Comparison of ENCODE assay signal across 11 cellular contexts in the genomic region with DNA sequence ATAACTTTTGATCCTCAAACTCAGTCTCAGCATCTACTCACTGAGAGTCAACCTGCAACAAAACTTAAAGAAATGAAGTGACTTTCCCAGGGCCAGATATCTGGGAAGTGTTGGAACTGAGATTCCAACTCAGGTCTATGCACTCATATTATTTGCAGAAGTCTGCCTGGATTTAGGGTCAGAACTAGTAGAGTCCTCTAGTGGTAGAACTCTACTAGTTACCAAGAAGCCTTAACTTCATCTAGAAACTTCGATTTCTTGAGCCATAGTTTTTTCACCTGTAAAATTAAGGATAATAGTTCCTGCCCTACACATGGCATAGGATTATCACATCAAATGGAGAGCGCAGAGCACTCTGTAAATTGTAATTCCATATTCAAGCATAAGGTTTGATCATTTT. TPM values are rescaled to one million over a fixed set of nuclear protein-coding genes. Genes with fewer than 3 reads are reported as not detected.
DNase-seq lines count a peak whose midpoint lies in the region; ATAC-seq, FAIRE-seq and TF ChIP-seq lines count a peak whose summit lies in the region.
"Had no signal": no experiment of that assay in that cellular context is flagged by ENCODE, and none has a peak within 500 bp of the region (broad histone marks: within the 10 kb centered on the region; RNA-seq: fewer than 3 reads in every experiment).

No MANE protein-coding gene starts in this region.

- H3K36me3 ChIP-seq in IMR-90 (ENCODE audit: control insufficient read depth, insufficient read depth, low read length) (no peaks in the 10 kb centered on the region), HepG2 (replicated peaks in 1 of 2; ENCODE audit: control insufficient read depth in 1 of 2, insufficient read depth in 2 of 2, low read length in 2 of 2) (no peaks in the 10 kb centered on the region), stomach (no peaks in the 10 kb centered on the region)
- H3K36me3 ChIP-seq: adrenal gland had no signal

- H4K5ac ChIP-seq in IMR-90 (ENCODE audit: low read depth, low read length) = no peak overlapping the region

- H3K18ac ChIP-seq in IMR-90 (ENCODE audit: low read depth, low read length) = no peak overlapping the region

- TF ChIP-seq POLR2A in IMR-90 (IDR thresholded peaks at IDR 0.05; ENCODE audit: low read depth, low read length) (no peak), HepG2 (IDR thresholded peaks at IDR 0.05; ENCODE audit: insufficient read depth in 1 of 2, low read depth in 2 of 2, low read length in 2 of 2) (no peak), stomach (IDR thresholded peaks at IDR 0.05) (no peak)

- no peak overlapping the region for H2AK9ac ChIP-seq in IMR-90 (replicated peaks; ENCODE audit: low read depth, low read length, poor library complexity)

- H2AK5ac ChIP-seq in IMR-90 (ENCODE audit: low read depth, low read length) = no peak overlapping the region

- no peak for ATAC-seq in IMR-90 (ENCODE audit: low read depth)
- ATAC-seq in HepG2 = no peak
- no peak for ATAC-seq in HG03439 (IDR thresholded peaks at IDR 0.05; ENCODE audit: unreplicated experiment)
- no peak for ATAC-seq in GM19463 (IDR thresholded peaks at IDR 0.05; ENCODE audit: unreplicated experiment)
- no peak for ATAC-seq in GM19395 (IDR thresholded peaks at IDR 0.05; ENCODE audit: unreplicated experiment)
- ATAC-seq: WTC11 had no signal

- POLR2A ChIA-PET in IMR-90 (lab: Charles Lee; ENCODE audit: unreplicated experiment) (no interaction called here), HepG2 (lab: Yijun Ruan, JAX) (no interaction called here)

- H4K91ac ChIP-seq in IMR-90 (ENCODE audit: insufficient read depth, low read depth, low read length) = no peak overlapping the region

- H3K79me2 ChIP-seq in HepG2 (ENCODE audit: insufficient read depth, low read length) = no peaks in the 10 kb centered on the region

- H2BK20ac ChIP-seq in IMR-90 (ENCODE audit: low read depth, low read length) = no peak overlapping the region

- H3K9ac ChIP-seq in IMR-90 (ENCODE audit: low read depth, low read length) (no peak overlapping the region), HepG2 (ENCODE audit: insufficient read depth, low read depth, low read length) (no peak overlapping the region)

- TF ChIP-seq EP300 in HepG2 (IDR thresholded peaks at IDR 0.05; ENCODE audit: low read depth in 2 of 2, low read length in 2 of 2) = no peak
- no peak for TF ChIP-seq EP300 in HepG2 (CRISPR knock-in tag; IDR thresholded peaks at IDR 0.05; ENCODE audit: borderline replicate concordance)
- no peak for TF ChIP-seq EP300 in stomach (IDR thresholded peaks at IDR 0.05)

- no peaks in the 10 kb centered on the region for H3K9me3 ChIP-seq in IMR-90 (ENCODE audit: control insufficient read depth, insufficient read depth, low read length)
- no peaks in the 10 kb centered on the region for H3K9me3 ChIP-seq in HepG2 (ENCODE audit: low read length)
- no peaks in the 10 kb centered on the region for H3K9me3 ChIP-seq in stomach
- H3K9me3 ChIP-seq: adrenal gland had no signal

- no CpG with 5 or more reads among the region's 2 CpGs for WGBS in IMR-90 (ENCODE audit: extremely low coverage in 2 of 2, insufficient read length in 1 of 2), 2 experiments
- 2% methylated on average over 2 of the region's 2 CpGs for WGBS in HepG2 (ENCODE audit: low lambda C conversion rate)
- 46 to 64% (median 57%) methylated on average over 2 of the region's 2 CpGs for WGBS in stomach, 5 donors

- TF ChIP-seq CTCF in IMR-90 (conservative IDR thresholded peaks at IDR 0.05; ENCODE audit: low read depth, low read length) = 0 out of 2 replicates have a peak, but pooled peaks have one; percentile 21
- peak; percentile 27 for TF ChIP-seq CTCF in astrocyte of the spinal cord (IDR thresholded peaks at IDR 0.05; ENCODE audit: low read depth, low read length)
- peak; percentile 44 for TF ChIP-seq CTCF in HepG2 (CRISPR knock-in tag; IDR thresholded peaks at IDR 0.05)
- peak in 2 of 7 experiments; percentile 38 to 42 for TF ChIP-seq CTCF in stomach (IDR thresholded peaks at IDR 0.05)

- no peak overlapping the region for H3K4ac ChIP-seq in IMR-90 (ENCODE audit: low read depth, low read length)

- DNase-seq in CD1c-positive myeloid dendritic cell (ENCODE audit: extremely low spot score) (peak; percentile 2), IMR-90 (peak; percentile 4), astrocyte of the spinal cord (ENCODE audit: low read depth, low spot score) (peak; percentile 7), HepG2 (ENCODE audit: low spot score) (peak; percentile 35), stomach (no peak)
- DNase-seq: adrenal gland, NCI-H1694 treated with DMSO at 0.1 percent for 48 hours had no signal

- CTCF ChIA-PET in IMR-90 (lab: Yijun Ruan, JAX) (no interaction called here), HepG2 (lab: Yijun Ruan, JAX; ENCODE audit: low intra/inter-chr PET ratio, low total read pairs) (interaction anchor here (1.0 kb wide), 1 partner anchor 112 kb away, joined by 3 read pairs; no protein-coding TSS in a partner anchor)

- H3K4me3 ChIP-seq in IMR-90 (ENCODE audit: insufficient read depth, low read depth, low read length) (no peak overlapping the region), astrocyte of the spinal cord (ENCODE audit: low read depth, low read length) (no peak overlapping the region), HepG2 (replicated peaks in 1 of 3; ENCODE audit: insufficient read depth in 1 of 3, low read depth in 2 of 3, low read length in 3 of 3) (no peak overlapping the region), stomach (no peak overlapping the region)
- H3K4me3 ChIP-seq: adrenal gland had no signal

- H4K20me1 ChIP-seq in IMR-90 (ENCODE audit: insufficient read depth, low read length) = no peaks in the 10 kb centered on the region
- no peaks in the 10 kb centered on the region for H4K20me1 ChIP-seq in HepG2 (ENCODE audit: insufficient read depth, low read length)

- peaks cover 30% of the 10 kb centered on the region for H3K27me3 ChIP-seq in IMR-90 (ENCODE audit: control insufficient read depth, insufficient read depth, low read length)
- H3K27me3 ChIP-seq in HepG2 (ENCODE audit: control insufficient read depth in 1 of 2, insufficient read depth in 2 of 2, low read length in 2 of 2) = no peaks in the 10 kb centered on the region
- peaks cover 0 to 11% (median 0%) of the 10 kb centered on the region in 3 donors for H3K27me3 ChIP-seq in stomach
- H3K27me3 ChIP-seq: adrenal gland had no signal

- H2AFZ ChIP-seq in IMR-90 (replicated peaks; ENCODE audit: low read length, poor library complexity) (no peak overlapping the region), HepG2 (ENCODE audit: low read length) (no peak overlapping the region)

- BruUV-seq in IMR-90 (replicated peaks; lab: Mats Ljungman, UMichigan) (no TSS peak), HepG2 (replicated peaks; lab: Mats Ljungman, UMichigan) (no TSS peak)

- H2BK120ac ChIP-seq in IMR-90 (ENCODE audit: low read depth, low read length) = no peak overlapping the region

- FAIRE-seq in HepG2 (lab: Jason Lieb, UNC) = peak; percentile 18

- no peak overlapping the region for H3K27ac ChIP-seq in IMR-90 (ENCODE audit: insufficient read depth, low read length)
- no peak overlapping the region for H3K27ac ChIP-seq in HepG2 (ENCODE audit: extremely low read length, insufficient read depth, low read length)
- no peak overlapping the region for H3K27ac ChIP-seq in stomach
- H3K27ac ChIP-seq: adrenal gland had no signal

- no peak overlapping the region for H4K8ac ChIP-seq in IMR-90 (ENCODE audit: low read depth in 2 of 2, low read length in 2 of 2)

- no peak overlapping the region for H3K23ac ChIP-seq in IMR-90 (ENCODE audit: low read depth, low read length)

- H3K4me1 ChIP-seq in IMR-90 (ENCODE audit: control insufficient read depth, insufficient read depth, low read length) = no peaks in the 10 kb centered on the region
- no peaks in the 10 kb centered on the region for H3K4me1 ChIP-seq in HepG2 (ENCODE audit: insufficient read depth, low read length)
- no peaks in the 10 kb centered on the region for H3K4me1 ChIP-seq in stomach
- H3K4me1 ChIP-seq: adrenal gland had no signal

- in situ Hi-C loops in IMR-90 (cut with MboI; ENCODE audit: low sequenced_read_pairs) (no loop called here), astrocyte of the spinal cord (cut with HindIII; ENCODE audit: low sequenced_read_pairs) (no loop called here), HepG2 (cut with HindIII; ENCODE audit: extremely low pct_ligation_motif_present, low pct_unique_long_range_greater_than_20kb) (no loop called here)

- H2BK15ac ChIP-seq in IMR-90 (ENCODE audit: low read depth, low read length) = no peak overlapping the region

- H3K14ac ChIP-seq in IMR-90 (replicated peaks; ENCODE audit: low read depth, low read length) = no peak overlapping the region

- intact Hi-C loops in IMR-90 (cut with micrococcal nuclease) = no loop called here
- intact Hi-C loops in HepG2 (cut with micrococcal nuclease; ENCODE audit: unreplicated experiment) = loop anchor here (2.0 kb wide), 1 partner anchor 112 kb away; no protein-coding TSS in a partner anchor
- intact Hi-C loops in stomach (cut with DNase I; ENCODE audit: low total_unique reads) = no loop called here

- no peaks in the 10 kb centered on the region for H3K79me1 ChIP-seq in IMR-90 (ENCODE audit: low read depth in 1 of 2, low read length in 2 of 2)

- TF ChIP-seq RAD21 in IMR-90 (IDR thresholded peaks at IDR 0.05; ENCODE audit: low read length) (no peak), HepG2 (CRISPR knock-in tag; IDR thresholded peaks at IDR 0.05) (no peak)

- H3K9me1 ChIP-seq in IMR-90 (ENCODE audit: insufficient read depth, low read length) = no peaks in the 10 kb centered on the region

- dilution Hi-C loops in IMR-90 (cut with HindIII; ENCODE audit: low sequenced_read_pairs, unreplicated experiment) = no loop called here

- no peak overlapping the region for H2BK5ac ChIP-seq in IMR-90 (ENCODE audit: low read depth, low read length, poor library complexity, severe bottlenecking)

- 0 out of 2 replicates have a peak overlapping the region, but pooled peaks have one; percentile 6 for H3K56ac ChIP-seq in IMR-90 (ENCODE audit: extremely low read depth, insufficient read depth, low read length)

- H3K4me2 ChIP-seq in IMR-90 (ENCODE audit: low read depth, low read length) = no peak overlapping the region
- no peak overlapping the region for H3K4me2 ChIP-seq in HepG2 (ENCODE audit: low read depth, low read length)

RNA-seq across cellular contexts. Expression of a gene that starts 23.4 kb away (rescaled TPM):
- not detected in 2 replicates for total RNA-seq in IMR-90 (2012; rRNA removed)
- not detected in 2 replicates for polyA plus RNA-seq in IMR-90 (2012; rRNA removed)
- not detected in 2 replicates for polyA plus RNA-seq in IMR-90 (2012; cell fraction: cytosol; rRNA removed)
- polyA plus RNA-seq in IMR-90 (2012; cell fraction: nucleus; rRNA removed; ENCODE audit: low replicate concordance) = not detected in 2 replicates
- total RNA-seq in HepG2 (2016; rRNA removed; fragmentation: Illumina TruSeq; extraction: Trizol) = not detected in 2 replicates
- total RNA-seq in HepG2 (2016; cell fraction: cytosol; rRNA removed; fragmentation: Illumina TruSeq; extraction: Trizol; ENCODE audit: low read depth) = not detected in 2 replicates
- total RNA-seq in HepG2 (2016; cell fraction: insoluble cytoplasmic fraction; rRNA removed; fragmentation: Illumina TruSeq; extraction: Trizol) = not detected in 2 replicates
- not detected in 2 replicates for total RNA-seq in HepG2 (2016; cell fraction: membrane; rRNA removed; fragmentation: Illumina TruSeq; extraction: Trizol)
- total RNA-seq in HepG2 (2016; cell fraction: nucleus; rRNA removed; fragmentation: Illumina TruSeq; extraction: Trizol) = not detected in 2 replicates
- polyA plus RNA-seq in HepG2 (2011; rRNA removed) = not detected in 2 replicates
- polyA plus RNA-seq in HepG2 (2011; cell fraction: cytosol; rRNA removed) = not detected in 2 replicates
- polyA plus RNA-seq in HepG2 (2011; cell fraction: nucleus; rRNA removed) = not detected in 2 replicates
- not detected in 2 replicates for polyA plus RNA-seq in HepG2 (2012)
- not detected in 2 replicates for polyA plus RNA-seq in HepG2 (2016; cell fraction: cytosol; fragmentation: Illumina TruSeq; extraction: Trizol; ENCODE audit: low read depth)
- polyA plus RNA-seq in HepG2 (2016; cell fraction: insoluble cytoplasmic fraction; fragmentation: Illumina TruSeq; extraction: Trizol; ENCODE audit: low read depth) = not detected in 2 replicates
- not detected in 2 replicates for polyA plus RNA-seq in HepG2 (2016; cell fraction: membrane; fragmentation: Illumina TruSeq; extraction: Trizol; ENCODE audit: low read depth)
- polyA plus RNA-seq in HepG2 (2016; cell fraction: nucleus; fragmentation: Illumina TruSeq; extraction: Trizol; ENCODE audit: insufficient read depth, low read depth) = not detected in 2 replicates
- not detected in 2 replicates for polyA minus RNA-seq in HepG2 (2011; rRNA and poly(A)+ RNA removed; ENCODE audit: low replicate concordance)
- not detected in 2 replicates for polyA minus RNA-seq in HepG2 (2011; cell fraction: cytosol; rRNA and poly(A)+ RNA removed)
- not detected in 2 replicates for polyA minus RNA-seq in HepG2 (2011; cell fraction: nucleus; rRNA and poly(A)+ RNA removed)
- total RNA-seq in stomach = 1 to 10 TPM in 1 of 5 donors, under 1 TPM in 1, not detected in 3; 0.58 to 1.8 TPM
- 10 to 100 TPM in 1 of 3 donors, under 1 TPM in 1, not detected in 1; 0.56 to 30.4 TPM for polyA plus RNA-seq in stomach
- total RNA-seq: adrenal gland, WTC11 had no signal

RNA-seq across cellular contexts. Expression of a gene that starts 28.2 kb away (rescaled TPM):
- not detected in 2 replicates for total RNA-seq in IMR-90 (2012; rRNA removed)
- polyA plus RNA-seq in IMR-90 (2012; rRNA removed) = not detected in 2 replicates
- polyA plus RNA-seq in IMR-90 (2012; cell fraction: cytosol; rRNA removed) = not detected in 2 replicates
- not detected in 2 replicates for polyA plus RNA-seq in IMR-90 (2012; cell fraction: nucleus; rRNA removed; ENCODE audit: low replicate concordance)
- not detected in 2 replicates for total RNA-seq in HepG2 (2016; rRNA removed; fragmentation: Illumina TruSeq; extraction: Trizol)
- not detected in 2 replicates for total RNA-seq in HepG2 (2016; cell fraction: cytosol; rRNA removed; fragmentation: Illumina TruSeq; extraction: Trizol; ENCODE audit: low read depth)
- not detected in 2 replicates for total RNA-seq in HepG2 (2016; cell fraction: insoluble cytoplasmic fraction; rRNA removed; fragmentation: Illumina TruSeq; extraction: Trizol)
- not detected in 2 replicates for total RNA-seq in HepG2 (2016; cell fraction: membrane; rRNA removed; fragmentation: Illumina TruSeq; extraction: Trizol)
- total RNA-seq in HepG2 (2016; cell fraction: nucleus; rRNA removed; fragmentation: Illumina TruSeq; extraction: Trizol) = not detected in 2 replicates
- not detected in 2 replicates for polyA plus RNA-seq in HepG2 (2011; rRNA removed)
- polyA plus RNA-seq in HepG2 (2011; cell fraction: cytosol; rRNA removed) = not detected in 2 replicates
- not detected in 2 replicates for polyA plus RNA-seq in HepG2 (2011; cell fraction: nucleus; rRNA removed)
- not detected in 2 replicates for polyA plus RNA-seq in HepG2 (2012)
- polyA plus RNA-seq in HepG2 (2016; cell fraction: cytosol; fragmentation: Illumina TruSeq; extraction: Trizol; ENCODE audit: low read depth) = not detected in 2 replicates
- polyA plus RNA-seq in HepG2 (2016; cell fraction: insoluble cytoplasmic fraction; fragmentation: Illumina TruSeq; extraction: Trizol; ENCODE audit: low read depth) = not detected in 2 replicates
- polyA plus RNA-seq in HepG2 (2016; cell fraction: membrane; fragmentation: Illumina TruSeq; extraction: Trizol; ENCODE audit: low read depth) = not detected in 2 replicates
- polyA plus RNA-seq in HepG2 (2016; cell fraction: nucleus; fragmentation: Illumina TruSeq; extraction: Trizol; ENCODE audit: insufficient read depth, low read depth) = not detected in 2 replicates
- not detected in 2 replicates for polyA minus RNA-seq in HepG2 (2011; rRNA and poly(A)+ RNA removed; ENCODE audit: low replicate concordance)
- polyA minus RNA-seq in HepG2 (2011; cell fraction: cytosol; rRNA and poly(A)+ RNA removed) = not detected in 2 replicates
- not detected in 2 replicates for polyA minus RNA-seq in HepG2 (2011; cell fraction: nucleus; rRNA and poly(A)+ RNA removed)
- total RNA-seq in stomach = not detected
- polyA plus RNA-seq in stomach = not detected
- total RNA-seq: adrenal gland, WTC11 had no signal
- polyA plus RNA-seq: adrenal gland had no signal

RNA-seq across cellular contexts. Expression of a gene that starts 45.1 kb away (rescaled TPM):
- total RNA-seq in IMR-90 (2012; rRNA removed) (not detected in 2 replicates), HepG2 (2016; rRNA removed; fragmentation: Illumina TruSeq; extraction: Trizol) (not detected in 2 replicates), stomach (not detected)
- polyA plus RNA-seq in IMR-90 (2012; rRNA removed) (not detected in 2 replicates), HepG2 (2011; rRNA removed) (not detected in 2 replicates), stomach (not detected)
- polyA plus RNA-seq in IMR-90 (2012; cell fraction: cytosol; rRNA removed) = not detected in 2 replicates
- not detected in 2 replicates for polyA plus RNA-seq in IMR-90 (2012; cell fraction: nucleus; rRNA removed; ENCODE audit: low replicate concordance)
- not detected in 2 replicates for total RNA-seq in HepG2 (2016; cell fraction: cytosol; rRNA removed; fragmentation: Illumina TruSeq; extraction: Trizol; ENCODE audit: low read depth)
- total RNA-seq in HepG2 (2016; cell fraction: insoluble cytoplasmic fraction; rRNA removed; fragmentation: Illumina TruSeq; extraction: Trizol) = not detected in 2 replicates
- total RNA-seq in HepG2 (2016; cell fraction: membrane; rRNA removed; fragmentation: Illumina TruSeq; extraction: Trizol) = not detected in 2 replicates
- not detected in 2 replicates for total RNA-seq in HepG2 (2016; cell fraction: nucleus; rRNA removed; fragmentation: Illumina TruSeq; extraction: Trizol)
- polyA plus RNA-seq in HepG2 (2011; cell fraction: cytosol; rRNA removed) = not detected in 2 replicates
- not detected in 2 replicates for polyA plus RNA-seq in HepG2 (2011; cell fraction: nucleus; rRNA removed)
- not detected in 2 replicates for polyA plus RNA-seq in HepG2 (2012)
- polyA plus RNA-seq in HepG2 (2016; cell fraction: cytosol; fragmentation: Illumina TruSeq; extraction: Trizol; ENCODE audit: low read depth) = not detected in 2 replicates
- not detected in 2 replicates for polyA plus RNA-seq in HepG2 (2016; cell fraction: insoluble cytoplasmic fraction; fragmentation: Illumina TruSeq; extraction: Trizol; ENCODE audit: low read depth)
- not detected in 2 replicates for polyA plus RNA-seq in HepG2 (2016; cell fraction: membrane; fragmentation: Illumina TruSeq; extraction: Trizol; ENCODE audit: low read depth)
- not detected in 2 replicates for polyA plus RNA-seq in HepG2 (2016; cell fraction: nucleus; fragmentation: Illumina TruSeq; extraction: Trizol; ENCODE audit: insufficient read depth, low read depth)
- polyA minus RNA-seq in HepG2 (2011; rRNA and poly(A)+ RNA removed; ENCODE audit: low replicate concordance) = not detected in 2 replicates
- polyA minus RNA-seq in HepG2 (2011; cell fraction: cytosol; rRNA and poly(A)+ RNA removed) = not detected in 2 replicates
- not detected in 2 replicates for polyA minus RNA-seq in HepG2 (2011; cell fraction: nucleus; rRNA and poly(A)+ RNA removed)
- total RNA-seq: adrenal gland, WTC11 had no signal
- polyA plus RNA-seq: adrenal gland had no signal

RNA-seq across cellular contexts. Expression of a gene that starts 55.4 kb away (rescaled TPM):
- total RNA-seq in IMR-90 (2012; rRNA removed) (not detected in 2 replicates), HepG2 (2016; rRNA removed; fragmentation: Illumina TruSeq; extraction: Trizol) (not detected in 2 replicates), stomach (not detected)
- polyA plus RNA-seq in IMR-90 (2012; rRNA removed) (not detected in 2 replicates), HepG2 (2011; rRNA removed) (not detected in 2 replicates), stomach (not detected)
- not detected in 2 replicates for polyA plus RNA-seq in IMR-90 (2012; cell fraction: cytosol; rRNA removed)
- not detected in 2 replicates for polyA plus RNA-seq in IMR-90 (2012; cell fraction: nucleus; rRNA removed; ENCODE audit: low replicate concordance)
- total RNA-seq in HepG2 (2016; cell fraction: cytosol; rRNA removed; fragmentation: Illumina TruSeq; extraction: Trizol; ENCODE audit: low read depth) = not detected in 2 replicates
- not detected in 2 replicates for total RNA-seq in HepG2 (2016; cell fraction: insoluble cytoplasmic fraction; rRNA removed; fragmentation: Illumina TruSeq; extraction: Trizol)
- not detected in 2 replicates for total RNA-seq in HepG2 (2016; cell fraction: membrane; rRNA removed; fragmentation: Illumina TruSeq; extraction: Trizol)
- total RNA-seq in HepG2 (2016; cell fraction: nucleus; rRNA removed; fragmentation: Illumina TruSeq; extraction: Trizol) = not detected in 2 replicates
- not detected in 2 replicates for polyA plus RNA-seq in HepG2 (2011; cell fraction: cytosol; rRNA removed)
- polyA plus RNA-seq in HepG2 (2011; cell fraction: nucleus; rRNA removed) = not detected in 2 replicates
- not detected in 2 replicates for polyA plus RNA-seq in HepG2 (2012)
- not detected in 2 replicates for polyA plus RNA-seq in HepG2 (2016; cell fraction: cytosol; fragmentation: Illumina TruSeq; extraction: Trizol; ENCODE audit: low read depth)
- not detected in 2 replicates for polyA plus RNA-seq in HepG2 (2016; cell fraction: insoluble cytoplasmic fraction; fragmentation: Illumina TruSeq; extraction: Trizol; ENCODE audit: low read depth)
- polyA plus RNA-seq in HepG2 (2016; cell fraction: membrane; fragmentation: Illumina TruSeq; extraction: Trizol; ENCODE audit: low read depth) = not detected in 2 replicates
- not detected in 2 replicates for polyA plus RNA-seq in HepG2 (2016; cell fraction: nucleus; fragmentation: Illumina TruSeq; extraction: Trizol; ENCODE audit: insufficient read depth, low read depth)
- polyA minus RNA-seq in HepG2 (2011; rRNA and poly(A)+ RNA removed; ENCODE audit: low replicate concordance) = not detected in 2 replicates
- not detected in 2 replicates for polyA minus RNA-seq in HepG2 (2011; cell fraction: cytosol; rRNA and poly(A)+ RNA removed)
- polyA minus RNA-seq in HepG2 (2011; cell fraction: nucleus; rRNA and poly(A)+ RNA removed) = not detected in 2 replicates
- total RNA-seq: adrenal gland, WTC11 had no signal
